ENCODE assay signal across 11 cellular contexts in the genomic region with DNA sequence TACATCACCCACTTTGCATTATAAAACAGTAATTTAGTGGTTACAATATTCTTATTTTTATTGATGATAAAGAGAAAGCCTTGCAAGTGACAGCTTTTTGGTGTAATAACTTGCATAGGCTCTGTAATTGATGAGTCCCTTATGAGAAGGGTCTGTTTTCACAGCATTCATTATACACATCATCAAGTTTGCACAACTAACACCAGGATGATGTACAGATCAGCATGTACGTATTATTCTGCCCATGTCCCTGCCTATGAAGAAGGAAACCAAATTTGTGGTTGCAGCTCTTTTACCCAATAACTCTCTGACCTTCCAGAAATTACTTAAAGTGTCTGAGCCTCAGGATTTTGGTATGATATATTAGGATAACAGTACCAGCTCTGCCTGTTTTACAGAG. TPM values are rescaled to one million over a fixed set of nuclear protein-coding genes. Genes with fewer than 3 reads are reported as not detected.
"Had no signal": no experiment of that assay in that cellular context is flagged by ENCODE, and none has a peak within 500 bp of the region (broad histone marks: within the 10 kb centered on the region; RNA-seq: fewer than 3 reads in every experiment).

No MANE protein-coding gene starts in this region.

- H3K4me3 ChIP-seq: GM23338, K562 had no signal

- DNase-seq: H9, HCEC 1CT, HFFc6, IMR-90, KG1 had no signal

- ATAC-seq: GM23338, K562 had no signal

- H3K4me2 ChIP-seq: GM23338 had no signal

- H3K27ac ChIP-seq: HL-60 had no signal

- H2AFZ ChIP-seq: GM23338 had no signal

- FAIRE-seq: H1, H54, K562 had no signal

RNA-seq across cellular contexts. Expression of a gene that starts 59.2 kb away (rescaled TPM):
- total RNA-seq: HFFc6, HT1080, IMR-90 had no signal
